In the genomic region with DNA sequence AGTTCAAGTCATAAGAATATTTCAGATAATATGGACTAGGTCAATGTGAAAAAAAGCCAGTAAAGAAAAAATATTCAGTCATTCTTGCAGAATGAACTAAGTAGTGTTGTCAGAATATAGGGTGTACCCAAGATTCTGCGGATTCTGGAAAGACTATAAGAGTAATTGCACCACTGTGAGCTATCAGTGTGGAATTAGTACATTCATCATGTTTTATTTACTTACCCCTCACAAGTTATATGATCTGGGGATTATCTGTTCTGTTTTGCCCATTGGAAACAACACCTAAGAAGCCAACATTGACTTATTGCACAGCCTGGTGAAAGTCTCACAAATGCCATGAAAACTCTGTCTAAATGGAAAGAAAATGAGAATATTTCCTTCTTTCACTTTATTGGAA, we compare ENCODE assay signal across 16 cellular contexts.
DNase-seq lines count a peak whose midpoint lies in the region; ATAC-seq and TF ChIP-seq lines count a peak whose summit lies in the region.
"Had no signal": no experiment of that assay in that cellular context is flagged by ENCODE, and none has a peak within 500 bp of the region (broad histone marks: within the 10 kb centered on the region; RNA-seq: fewer than 3 reads in every experiment).

No MANE protein-coding gene starts in this region.

- peaks cover 11% of the 10 kb centered on the region for H3K4me1 ChIP-seq in RWPE2 (ENCODE audit: insufficient read depth, poor library complexity, severe bottlenecking)
- H3K4me1 ChIP-seq: A549; BLaER1 treated with 17β-estradiol and CSF1 and Interleukin-3, amounts not matched to agents 10 nM and 100 nM; Caco-2 had no signal

- no peaks in the 10 kb centered on the region for H3K9me3 ChIP-seq in RWPE2 (ENCODE audit: severe bottlenecking)
- H3K9me3 ChIP-seq: A549, Caco-2 had no signal

- H3K4me3 ChIP-seq in RWPE2 (ENCODE audit: severe bottlenecking) (no peak overlapping the region), epithelial cell of esophagus (ENCODE audit: low read length) (no peak overlapping the region)
- H3K4me3 ChIP-seq: A549; BLaER1 treated with 17β-estradiol and CSF1 and Interleukin-3, amounts not matched to agents 10 nM and 100 nM had no signal

- TF ChIP-seq CTCF in RWPE2 (IDR thresholded peaks at IDR 0.05; ENCODE audit: poor library complexity, severe bottlenecking): no peak
- TF ChIP-seq CTCF in epithelial cell of esophagus (IDR thresholded peaks at IDR 0.05; ENCODE audit: insufficient read depth, low read depth, low read length, missing control alignments): no peak

- H3K27ac ChIP-seq in RWPE2 (ENCODE audit: poor library complexity, severe bottlenecking): no peak overlapping the region
- H3K27ac ChIP-seq: 22Rv1; A549; BLaER1 treated with 17β-estradiol and CSF1 and Interleukin-3, amounts not matched to agents 10 nM and 100 nM; C4-2B had no signal

- no peaks in the 10 kb centered on the region for H3K27me3 ChIP-seq in RWPE2 (ENCODE audit: insufficient read depth, poor library complexity, severe bottlenecking)
- H3K27me3 ChIP-seq: BLaER1 treated with 17β-estradiol and CSF1 and Interleukin-3, amounts not matched to agents 10 nM and 100 nM had no signal

- H3K36me3 ChIP-seq in RWPE2 (ENCODE audit: low read depth): no peaks in the 10 kb centered on the region
- H3K36me3 ChIP-seq: BLaER1 treated with 17β-estradiol and CSF1 and Interleukin-3, amounts not matched to agents 10 nM and 100 nM had no signal

- DNase-seq in LHCN-M2 (ENCODE audit: low read depth) (peak; percentile 54), RWPE2 (ENCODE audit: low spot score) (no peak), epithelial cell of esophagus (ENCODE audit: low read depth) (peak; percentile 9), UCSD-AML1 (lab: John Stamatoyannopoulos, UW; ENCODE audit: unreplicated experiment) (no peak)
- DNase-seq: AML-193; Caco-2; Calu3; CD4-positive, alpha-beta T cell; CD8-positive, alpha-beta T cell; DMS79 treated with DMSO at 0.1 percent for 48 hours; GF-D8 had no signal

- peak; percentile 94 for ATAC-seq in RWPE2 (ENCODE audit: low read depth)
- ATAC-seq in HG02981 (IDR thresholded peaks at IDR 0.05; ENCODE audit: unreplicated experiment): no peak
- ATAC-seq: A549; CD8-positive, alpha-beta T cell had no signal

Comparison
In these comparisons a context has a peak if more than half of its experiments do, and no peak if none do; other contexts are left out.
1. DNase-seq: peak in LHCN-M2 (single experiment) and epithelial cell of esophagus (single experiment); none in RWPE2 (single experiment) and UCSD-AML1 (single experiment).